In the genomic region with DNA sequence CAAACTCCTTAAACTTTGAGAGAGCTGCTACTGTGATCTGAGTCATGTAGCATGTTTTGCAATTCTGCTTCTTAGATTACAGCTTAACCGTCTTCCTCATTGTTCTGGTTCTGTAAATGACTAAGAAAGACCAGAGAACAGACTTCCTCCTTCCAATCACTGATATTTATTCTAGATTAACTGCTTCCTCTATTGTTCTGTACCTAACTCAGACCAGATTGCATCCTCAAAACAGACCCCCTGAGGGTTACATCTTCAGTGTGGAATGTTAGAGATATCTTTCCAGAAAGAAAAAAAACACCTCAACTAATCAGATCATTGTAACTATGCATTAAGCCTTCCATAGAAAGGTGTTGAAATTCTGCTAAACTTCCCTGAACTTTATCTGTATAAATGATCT, we compare ENCODE assay signal across 14 cellular contexts. TPM values are rescaled to one million over a fixed set of nuclear protein-coding genes. Genes with fewer than 3 reads are reported as not detected.
DNase-seq lines count a peak whose midpoint lies in the region; ATAC-seq, FAIRE-seq and TF ChIP-seq lines count a peak whose summit lies in the region.
"Had no signal": no experiment of that assay in that cellular context is flagged by ENCODE, and none has a peak within 500 bp of the region (broad histone marks: within the 10 kb centered on the region; RNA-seq: fewer than 3 reads in every experiment).

No MANE protein-coding gene starts in this region.

- peak overlapping the region; percentile 81 for H3K27ac Mint-ChIP-seq in dendritic cell treated with granulocyte-macrophage colony-stimulating factor and Interleukin-4, amounts not matched to agents 40 ng/mL and 50 ng/mL, for 4 days
- no peak overlapping the region for H3K27ac Mint-ChIP-seq in naive thymus-derived CD4-positive, alpha-beta T cell
- H3K27ac Mint-ChIP-seq in activated CD4-positive, alpha-beta T cell treated with anti-CD3 and anti-CD28 coated beads for 36 hours, result no peak overlapping the region
- H3K27ac Mint-ChIP-seq: activated naive CD4-positive, alpha-beta T cell treated with anti-CD3 and anti-CD28 coated beads, Interleukin-2, amount 50 U/mL, for 24 hours had no signal

- H3K27ac ChIP-seq in naive thymus-derived CD4-positive, alpha-beta T cell (ENCODE audit: low read depth, low read length), result no peak overlapping the region
- H3K27ac ChIP-seq in gastrocnemius medialis, result no peak overlapping the region
- H3K27ac ChIP-seq: tibial artery had no signal

- in situ Hi-C loops in gastrocnemius medialis (cut with MboI; ENCODE audit: low sequenced_read_pairs in 4 of 4), result no loop called here

- intact Hi-C loops in dendritic cell treated with granulocyte-macrophage colony-stimulating factor and Interleukin-4, amounts not matched to agents 40 ng/mL and 50 ng/mL, for 4 days (cut with micrococcal nuclease), result loop anchor here (2.0 kb wide), 1 partner anchor 81 kb away; no protein-coding TSS in a partner anchor
- intact Hi-C loops in naive thymus-derived CD4-positive, alpha-beta T cell (cut with micrococcal nuclease), result no loop called here
- intact Hi-C loops in activated CD4-positive, alpha-beta T cell treated with anti-CD3 and anti-CD28 coated beads for 36 hours (cut with DNase I, micrococcal nuclease), result no loop called here
- intact Hi-C loops in gastrocnemius medialis (cut with DNase I; ENCODE audit: low total_unique reads), result no loop called here

- no peak overlapping the region for H3K4me3 ChIP-seq in naive thymus-derived CD4-positive, alpha-beta T cell (ENCODE audit: low read length)
- H3K4me3 ChIP-seq in gastrocnemius medialis, result no peak overlapping the region
- H3K4me3 ChIP-seq: tibial artery had no signal

- no peak for FAIRE-seq in GM19239 (lab: Jason Lieb, UNC)

- H3K27me3 ChIP-seq in naive thymus-derived CD4-positive, alpha-beta T cell (ENCODE audit: control insufficient read depth in 2 of 2, insufficient read depth in 2 of 2, low read length in 2 of 2), result no peaks in the 10 kb centered on the region
- H3K27me3 ChIP-seq in gastrocnemius medialis, result no peaks in the 10 kb centered on the region
- H3K27me3 ChIP-seq: tibial artery had no signal

- H3K9me3 Mint-ChIP-seq in dendritic cell treated with granulocyte-macrophage colony-stimulating factor and Interleukin-4, amounts not matched to agents 40 ng/mL and 50 ng/mL, for 4 days, result peaks cover 29% of the 10 kb centered on the region
- peaks cover 4 to 55% (median 15%) of the 10 kb centered on the region in 11 donors for H3K9me3 Mint-ChIP-seq in naive thymus-derived CD4-positive, alpha-beta T cell
- H3K9me3 Mint-ChIP-seq in activated CD4-positive, alpha-beta T cell treated with anti-CD3 and anti-CD28 coated beads for 36 hours (ENCODE audit: low read depth), result peaks cover 12% of the 10 kb centered on the region

- H3K36me3 ChIP-seq in naive thymus-derived CD4-positive, alpha-beta T cell (ENCODE audit: control insufficient read depth in 2 of 3, insufficient read depth in 3 of 3, low read length in 3 of 3), result no peaks in the 10 kb centered on the region
- no peaks in the 10 kb centered on the region for H3K36me3 ChIP-seq in gastrocnemius medialis
- H3K36me3 ChIP-seq: tibial artery had no signal

- H3K36me3 Mint-ChIP-seq in dendritic cell treated with granulocyte-macrophage colony-stimulating factor and Interleukin-4, amounts not matched to agents 40 ng/mL and 50 ng/mL, for 4 days (ENCODE audit: low read depth), result peaks cover 21% of the 10 kb centered on the region
- peaks cover 0 to 4% (median 0%) of the 10 kb centered on the region in 5 donors for H3K36me3 Mint-ChIP-seq in naive thymus-derived CD4-positive, alpha-beta T cell
- peaks cover 2% of the 10 kb centered on the region for H3K36me3 Mint-ChIP-seq in activated CD4-positive, alpha-beta T cell treated with anti-CD3 and anti-CD28 coated beads for 36 hours (ENCODE audit: low read depth)
- H3K36me3 Mint-ChIP-seq: activated naive CD4-positive, alpha-beta T cell treated with anti-CD3 and anti-CD28 coated beads, Interleukin-2, amount 50 U/mL, for 24 hours had no signal

- peaks cover 62% of the 10 kb centered on the region for H3K4me1 Mint-ChIP-seq in dendritic cell treated with granulocyte-macrophage colony-stimulating factor and Interleukin-4, amounts not matched to agents 40 ng/mL and 50 ng/mL, for 4 days (ENCODE audit: low read depth)
- peaks cover 0 to 3% (median 0%) of the 10 kb centered on the region in 7 donors for H3K4me1 Mint-ChIP-seq in naive thymus-derived CD4-positive, alpha-beta T cell
- H3K4me1 Mint-ChIP-seq in activated CD4-positive, alpha-beta T cell treated with anti-CD3 and anti-CD28 coated beads for 36 hours, result no peaks in the 10 kb centered on the region
- H3K4me1 Mint-ChIP-seq: activated naive CD4-positive, alpha-beta T cell treated with anti-CD3 and anti-CD28 coated beads, Interleukin-2, amount 50 U/mL, for 24 hours had no signal

- no peaks in the 10 kb centered on the region for H3K9me3 ChIP-seq in naive thymus-derived CD4-positive, alpha-beta T cell (ENCODE audit: control insufficient read depth in 2 of 3, low read length in 3 of 3)
- no peaks in the 10 kb centered on the region for H3K9me3 ChIP-seq in gastrocnemius medialis

- no peaks in the 10 kb centered on the region for H3K27me3 Mint-ChIP-seq in dendritic cell treated with granulocyte-macrophage colony-stimulating factor and Interleukin-4, amounts not matched to agents 40 ng/mL and 50 ng/mL, for 4 days
- peaks cover 15 to 28% (median 18%) of the 10 kb centered on the region in 5 donors for H3K27me3 Mint-ChIP-seq in naive thymus-derived CD4-positive, alpha-beta T cell
- H3K27me3 Mint-ChIP-seq in activated CD4-positive, alpha-beta T cell treated with anti-CD3 and anti-CD28 coated beads for 36 hours, result peaks cover 11% of the 10 kb centered on the region

- H3K4me1 ChIP-seq in naive thymus-derived CD4-positive, alpha-beta T cell (ENCODE audit: control insufficient read depth in 2 of 2, insufficient read depth in 2 of 2, low read length in 2 of 2), result no peaks in the 10 kb centered on the region
- no peaks in the 10 kb centered on the region for H3K4me1 ChIP-seq in gastrocnemius medialis
- H3K4me1 ChIP-seq: tibial artery had no signal

- peak; percentile 85 for ATAC-seq in naive thymus-derived CD4-positive, alpha-beta T cell
- ATAC-seq in activated CD4-positive, alpha-beta T cell treated with anti-CD3 and anti-CD28 coated beads for 36 hours, result no peak
- ATAC-seq in GM18517 (IDR thresholded peaks at IDR 0.05; ENCODE audit: unreplicated experiment), result no peak
- ATAC-seq in gastrocnemius medialis, result no peak

- H3K4me3 Mint-ChIP-seq in dendritic cell treated with granulocyte-macrophage colony-stimulating factor and Interleukin-4, amounts not matched to agents 40 ng/mL and 50 ng/mL, for 4 days, result no peak overlapping the region
- no peak overlapping the region for H3K4me3 Mint-ChIP-seq in naive thymus-derived CD4-positive, alpha-beta T cell
- H3K4me3 Mint-ChIP-seq in activated CD4-positive, alpha-beta T cell treated with anti-CD3 and anti-CD28 coated beads for 36 hours, result no peak overlapping the region
- H3K4me3 Mint-ChIP-seq: activated naive CD4-positive, alpha-beta T cell treated with anti-CD3 and anti-CD28 coated beads, Interleukin-2, amount 50 U/mL, for 24 hours had no signal

- peak; percentile 91 for DNase-seq in CD1c-positive myeloid dendritic cell (ENCODE audit: extremely low spot score)
- DNase-seq in NOMO-1 treated with dmso at 0.1 percent for 144 hours (lab: John Stamatoyannopoulos, UW; ENCODE audit: unreplicated experiment), result peak; percentile 53
- no peak for DNase-seq in naive thymus-derived CD4-positive, alpha-beta T cell
- no peak for DNase-seq in activated CD4-positive, alpha-beta T cell treated with anti-CD3 and anti-CD28 coated beads for 36 hours
- no peak for DNase-seq in GM19239 (ENCODE audit: insufficient read length, low spot score)
- DNase-seq in gastrocnemius medialis, result no peak
- DNase-seq: activated CD4-positive, alpha-beta T cell treated with anti-CD3 and anti-CD28 coated beads, Interleukin-2, amount 50 U/mL, for 4 hours; midbrain; right cardiac atrium; tibial artery had no signal

- CTCF ChIA-PET in naive thymus-derived CD4-positive, alpha-beta T cell (lab: Charles Lee), result no interaction called here
- CTCF ChIA-PET in activated CD4-positive, alpha-beta T cell treated with anti-CD3 and anti-CD28 coated beads for 36 hours (lab: Charles Lee), result no interaction called here

- POLR2A ChIA-PET in naive thymus-derived CD4-positive, alpha-beta T cell (lab: Charles Lee), result no interaction called here
- POLR2A ChIA-PET in activated CD4-positive, alpha-beta T cell treated with anti-CD3 and anti-CD28 coated beads for 36 hours (lab: Charles Lee), result no interaction called here

- no peak for TF ChIP-seq CTCF in gastrocnemius medialis (IDR thresholded peaks at IDR 0.05 in 4 of 5, conservative IDR thresholded peaks at IDR 0.05 in 1 of 5)

- no peak for TF ChIP-seq POLR2A in gastrocnemius medialis (IDR thresholded peaks at IDR 0.05)

RNA-seq across cellular contexts. Expression of gene PIP, which starts 5.7 kb away (rescaled TPM):
- not detected for total RNA-seq in naive thymus-derived CD4-positive, alpha-beta T cell
- polyA plus RNA-seq in naive thymus-derived CD4-positive, alpha-beta T cell, result not detected
- not detected for total RNA-seq in activated CD4-positive, alpha-beta T cell treated with anti-CD3 and anti-CD28 coated beads for 36 hours
- not detected for total RNA-seq in gastrocnemius medialis
- total RNA-seq: NCI-H460, right cardiac atrium had no signal
- polyA plus RNA-seq: right cardiac atrium had no signal

RNA-seq across cellular contexts. Expression of gene TAS2R39, which starts 57.1 kb away (rescaled TPM):
- not detected for total RNA-seq in naive thymus-derived CD4-positive, alpha-beta T cell
- not detected for polyA plus RNA-seq in naive thymus-derived CD4-positive, alpha-beta T cell
- total RNA-seq in activated CD4-positive, alpha-beta T cell treated with anti-CD3 and anti-CD28 coated beads for 36 hours, result not detected
- not detected for total RNA-seq in gastrocnemius medialis
- total RNA-seq: NCI-H460, right cardiac atrium had no signal
- polyA plus RNA-seq: right cardiac atrium had no signal

Comparison
In these comparisons a context has a peak if more than half of its experiments do, and no peak if none do; other contexts are left out.
1. DNase-seq: peak in CD1c-positive myeloid dendritic cell (single experiment) and NOMO-1 treated with dmso at 0.1 percent for 144 hours (single experiment); none in naive thymus-derived CD4-positive, alpha-beta T cell (0 of 9), activated CD4-positive, alpha-beta T cell treated with anti-CD3 and anti-CD28 coated beads for 36 hours (single experiment), GM19239 (single experiment) and gastrocnemius medialis (0 of 2).